In the genomic region with DNA sequence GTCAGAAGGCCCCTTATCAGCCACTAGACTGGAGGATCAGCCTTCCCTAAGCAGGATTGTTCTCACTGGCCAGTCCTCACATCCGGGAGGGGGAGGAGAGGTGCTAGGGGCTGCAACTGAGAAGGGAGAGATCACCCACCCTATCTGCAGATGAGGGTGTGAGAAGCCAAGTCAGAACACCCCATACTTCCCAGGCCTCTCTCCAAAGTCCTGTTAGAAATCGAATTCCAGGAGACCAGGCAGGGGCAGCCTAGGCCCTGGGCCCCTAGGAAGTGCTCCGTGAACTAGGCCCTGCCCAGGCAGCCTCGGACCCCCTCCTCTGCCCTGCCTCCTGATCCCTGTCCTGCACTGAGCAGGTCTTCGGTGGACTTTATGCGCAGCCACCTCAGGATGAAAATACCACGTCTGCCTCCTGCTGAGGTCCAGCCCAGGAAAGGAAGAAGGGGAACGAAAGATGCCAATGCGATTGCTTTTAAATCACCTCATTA, we compare ENCODE assay signal across 8 cellular contexts. TPM values are rescaled to one million over a fixed set of nuclear protein-coding genes. Genes with fewer than 3 reads are reported as not detected.
DNase-seq lines count a peak whose midpoint lies in the region; ATAC-seq lines count a peak whose summit lies in the region.

No MANE protein-coding gene starts in this region.

- no peaks in the 10 kb centered on the region for H3K9me3 Mint-ChIP-seq in activated CD4-positive, alpha-beta T cell treated with anti-CD3 and anti-CD28 coated beads, Interleukin-2, amount 10 ng/mL, durations not matched to agents 7 days and 5 days
- H3K9me3 Mint-ChIP-seq in activated naive CD8-positive, alpha-beta T cell treated with anti-CD3 and anti-CD28 coated beads, Interleukin-2, amount 10 ng/mL, durations not matched to agents 7 days and 5 days: no peaks in the 10 kb centered on the region
- H3K9me3 Mint-ChIP-seq in stimulated activated memory B cell treated with anti-CD40 and anti-IgM and Interleukin-4, amounts not matched to agents 10 μg/mL and 1 μg/mL and 100 μg/mL, for 72 hours: no peaks in the 10 kb centered on the region

- no peaks in the 10 kb centered on the region for H3K9me3 ChIP-seq in iPS-18a (ENCODE audit: control insufficient read depth, low read depth, low read length)

- ATAC-seq in activated naive CD8-positive, alpha-beta T cell treated with anti-CD3 and anti-CD28 coated beads, Interleukin-2, amount 10 ng/mL, durations not matched to agents 7 days and 5 days (ENCODE audit: low read depth): no peak
- no peak for ATAC-seq in stimulated activated memory B cell treated with anti-CD40 and anti-IgM and Interleukin-4, amounts not matched to agents 10 μg/mL and 1 μg/mL and 100 μg/mL, for 72 hours

- no peak for DNase-seq in activated CD4-positive, alpha-beta T cell treated with anti-CD3 and anti-CD28 coated beads, Interleukin-2, amount 10 ng/mL, durations not matched to agents 7 days and 5 days
- DNase-seq in activated CD4-positive, alpha-beta T cell treated with anti-CD3 and anti-CD28 coated beads, Interleukin-2, amount 50 U/mL, for 4 hours: no peak
- DNase-seq in activated naive CD8-positive, alpha-beta T cell treated with anti-CD3 and anti-CD28 coated beads, Interleukin-2, amount 10 ng/mL, durations not matched to agents 7 days and 5 days: no peak
- DNase-seq in T-helper 9 cell: no peak
- no peak for DNase-seq in SHP77 (lab: John Stamatoyannopoulos, UW)
- DNase-seq in activated CD4-positive, alpha-beta T cell treated with anti-CD3 and anti-CD28 coated beads for 4 hours: no peak

- peak overlapping the region; percentile 86 for H3K4me3 ChIP-seq in iPS-18a (ENCODE audit: low read length)

- peak overlapping the region; percentile 73 for H3K4me3 Mint-ChIP-seq in activated CD4-positive, alpha-beta T cell treated with anti-CD3 and anti-CD28 coated beads, Interleukin-2, amount 10 ng/mL, durations not matched to agents 7 days and 5 days
- peak overlapping the region; percentile 84 for H3K4me3 Mint-ChIP-seq in activated naive CD8-positive, alpha-beta T cell treated with anti-CD3 and anti-CD28 coated beads, Interleukin-2, amount 10 ng/mL, durations not matched to agents 7 days and 5 days
- H3K4me3 Mint-ChIP-seq in stimulated activated memory B cell treated with anti-CD40 and anti-IgM and Interleukin-4, amounts not matched to agents 10 μg/mL and 1 μg/mL and 100 μg/mL, for 72 hours: peak overlapping the region; percentile 86

- peaks cover 7% of the 10 kb centered on the region for H3K4me1 Mint-ChIP-seq in activated CD4-positive, alpha-beta T cell treated with anti-CD3 and anti-CD28 coated beads, Interleukin-2, amount 10 ng/mL, durations not matched to agents 7 days and 5 days
- peaks cover 4% of the 10 kb centered on the region for H3K4me1 Mint-ChIP-seq in activated naive CD8-positive, alpha-beta T cell treated with anti-CD3 and anti-CD28 coated beads, Interleukin-2, amount 10 ng/mL, durations not matched to agents 7 days and 5 days
- H3K4me1 Mint-ChIP-seq in stimulated activated memory B cell treated with anti-CD40 and anti-IgM and Interleukin-4, amounts not matched to agents 10 μg/mL and 1 μg/mL and 100 μg/mL, for 72 hours: peaks cover 20% of the 10 kb centered on the region

- POLR2A ChIA-PET in activated CD4-positive, alpha-beta T cell treated with anti-CD3 and anti-CD28 coated beads, Interleukin-2, amount 10 ng/mL, durations not matched to agents 7 days and 5 days (lab: Charles Lee): no interaction called here
- POLR2A ChIA-PET in activated naive CD8-positive, alpha-beta T cell treated with anti-CD3 and anti-CD28 coated beads, Interleukin-2, amount 10 ng/mL, durations not matched to agents 7 days and 5 days (lab: Charles Lee): no interaction called here

- H3K27me3 Mint-ChIP-seq in activated CD4-positive, alpha-beta T cell treated with anti-CD3 and anti-CD28 coated beads, Interleukin-2, amount 10 ng/mL, durations not matched to agents 7 days and 5 days: peaks cover 38% of the 10 kb centered on the region
- H3K27me3 Mint-ChIP-seq in activated naive CD8-positive, alpha-beta T cell treated with anti-CD3 and anti-CD28 coated beads, Interleukin-2, amount 10 ng/mL, durations not matched to agents 7 days and 5 days: peaks cover 24% of the 10 kb centered on the region
- H3K27me3 Mint-ChIP-seq in stimulated activated memory B cell treated with anti-CD40 and anti-IgM and Interleukin-4, amounts not matched to agents 10 μg/mL and 1 μg/mL and 100 μg/mL, for 72 hours: peaks cover 54% of the 10 kb centered on the region

- H3K36me3 Mint-ChIP-seq in activated CD4-positive, alpha-beta T cell treated with anti-CD3 and anti-CD28 coated beads, Interleukin-2, amount 10 ng/mL, durations not matched to agents 7 days and 5 days (ENCODE audit: low read depth): no peaks in the 10 kb centered on the region
- H3K36me3 Mint-ChIP-seq in activated naive CD8-positive, alpha-beta T cell treated with anti-CD3 and anti-CD28 coated beads, Interleukin-2, amount 10 ng/mL, durations not matched to agents 7 days and 5 days: no peaks in the 10 kb centered on the region
- no peaks in the 10 kb centered on the region for H3K36me3 Mint-ChIP-seq in stimulated activated memory B cell treated with anti-CD40 and anti-IgM and Interleukin-4, amounts not matched to agents 10 μg/mL and 1 μg/mL and 100 μg/mL, for 72 hours

- CTCF ChIA-PET in activated CD4-positive, alpha-beta T cell treated with anti-CD3 and anti-CD28 coated beads, Interleukin-2, amount 10 ng/mL, durations not matched to agents 7 days and 5 days (lab: Charles Lee): no interaction called here

- H3K27ac ChIP-seq in iPS-18a (ENCODE audit: low read length): peak overlapping the region; percentile 52

- no peaks in the 10 kb centered on the region for H3K36me3 ChIP-seq in iPS-18a (ENCODE audit: control insufficient read depth, low read depth, low read length)

- no peaks in the 10 kb centered on the region for H3K27me3 ChIP-seq in iPS-18a (ENCODE audit: control insufficient read depth, insufficient read depth, low read length)

- H3K9ac ChIP-seq in iPS-18a (ENCODE audit: low read length): peak overlapping the region; percentile 76

- H3K4me1 ChIP-seq in iPS-18a (ENCODE audit: control insufficient read depth, low read depth, low read length): peaks cover 12% of the 10 kb centered on the region

- H3K27ac Mint-ChIP-seq in activated CD4-positive, alpha-beta T cell treated with anti-CD3 and anti-CD28 coated beads, Interleukin-2, amount 10 ng/mL, durations not matched to agents 7 days and 5 days: no peak overlapping the region
- no peak overlapping the region for H3K27ac Mint-ChIP-seq in activated naive CD8-positive, alpha-beta T cell treated with anti-CD3 and anti-CD28 coated beads, Interleukin-2, amount 10 ng/mL, durations not matched to agents 7 days and 5 days
- peak overlapping the region; percentile 15 for H3K27ac Mint-ChIP-seq in stimulated activated memory B cell treated with anti-CD40 and anti-IgM and Interleukin-4, amounts not matched to agents 10 μg/mL and 1 μg/mL and 100 μg/mL, for 72 hours

RNA-seq across cellular contexts. Expression of gene DZIP1L, which starts 0.9 kb away (rescaled TPM):
- total RNA-seq in activated CD4-positive, alpha-beta T cell treated with anti-CD3 and anti-CD28 coated beads, Interleukin-2, amount 10 ng/mL, durations not matched to agents 7 days and 5 days: under 1 TPM; 0.37 to 0.40 TPM
- under 1 TPM in 1 of 2 experiments, not detected in 1; 0.40 TPM for total RNA-seq in activated naive CD8-positive, alpha-beta T cell treated with anti-CD3 and anti-CD28 coated beads, Interleukin-2, amount 10 ng/mL, durations not matched to agents 7 days and 5 days

RNA-seq across cellular contexts. Expression of gene A4GNT, which starts 17.7 kb away (rescaled TPM):
- not detected for total RNA-seq in activated CD4-positive, alpha-beta T cell treated with anti-CD3 and anti-CD28 coated beads, Interleukin-2, amount 10 ng/mL, durations not matched to agents 7 days and 5 days
- not detected for total RNA-seq in activated naive CD8-positive, alpha-beta T cell treated with anti-CD3 and anti-CD28 coated beads, Interleukin-2, amount 10 ng/mL, durations not matched to agents 7 days and 5 days
